In genomic region chr5:163915481-163915961, GRCh38 we compare ENCODE assay signal across 9 cellular contexts.
DNase-seq lines count a peak whose midpoint lies in the region; ATAC-seq and TF ChIP-seq lines count a peak whose summit lies in the region.
"Had no signal": no experiment of that assay in that cellular context is flagged by ENCODE, and none has a peak within 500 bp of the region (broad histone marks: within the 10 kb centered on the region; RNA-seq: fewer than 3 reads in every experiment).

No MANE protein-coding gene starts in this region.

- no TSS peak for BruUV-seq in PC-9 (replicated peaks; lab: Mats Ljungman, UMichigan)

- H3K36me3 ChIP-seq in left lung (no peaks in the 10 kb centered on the region), esophagus muscularis mucosa (no peaks in the 10 kb centered on the region), PC-9 (ENCODE audit: low read depth) (no peaks in the 10 kb centered on the region)

- no peaks in the 10 kb centered on the region for H3K9me2 ChIP-seq in PC-9 (ENCODE audit: insufficient read depth)

- TF ChIP-seq POLR2A in esophagus muscularis mucosa (IDR thresholded peaks at IDR 0.05; ENCODE audit: low read depth), result no peak

- no peaks in the 10 kb centered on the region for H4K20me1 ChIP-seq in PC-9 (ENCODE audit: insufficient read depth)

- H3K27ac ChIP-seq in left lung, result peak overlapping the region; percentile 48 to 93
- no peak overlapping the region for H3K27ac ChIP-seq in esophagus muscularis mucosa (replicated peaks in 1 of 4)
- H3K27ac ChIP-seq in PC-9, result no peak overlapping the region

- no peaks in the 10 kb centered on the region for H3K79me2 ChIP-seq in PC-9 (ENCODE audit: low read depth)

- no peak overlapping the region for H3K4me2 ChIP-seq in PC-9

- ATAC-seq in GM19452 (IDR thresholded peaks at IDR 0.05; ENCODE audit: unreplicated experiment) (peak; percentile 64), HG03354 (IDR thresholded peaks at IDR 0.05; ENCODE audit: poor library complexity, severe bottlenecking, unreplicated experiment) (peak; percentile 70), left lung (peak; percentile 62)
- ATAC-seq: HCT116 had no signal

- peaks cover 0 to 6% of the 10 kb centered on the region in 2 donors for H3K9me3 ChIP-seq in left lung
- H3K9me3 ChIP-seq in esophagus muscularis mucosa, result no peaks in the 10 kb centered on the region
- no peaks in the 10 kb centered on the region for H3K9me3 ChIP-seq in PC-9 (ENCODE audit: insufficient read depth, low read depth)

- CTCF ChIA-PET in PC-9 (lab: Charles Lee), result no interaction called here

- 80% methylated on average over 8 of the region's 9 CpGs for WGBS in esophagus muscularis mucosa

- intact Hi-C loops in left lung (cut with DNase I), result no loop called here
- intact Hi-C loops in esophagus muscularis mucosa (cut with DNase I), result no loop called here
- intact Hi-C loops in PC-9 (cut with micrococcal nuclease; ENCODE audit: unreplicated experiment), result no loop called here

- TF ChIP-seq EP300 in esophagus muscularis mucosa (IDR thresholded peaks at IDR 0.05), result no peak

- H3K27me3 ChIP-seq in left lung (no peaks in the 10 kb centered on the region), esophagus muscularis mucosa (no peaks in the 10 kb centered on the region), PC-9 (ENCODE audit: insufficient read depth, low read depth) (no peaks in the 10 kb centered on the region)

- no peak overlapping the region for H2AFZ ChIP-seq in PC-9

- DNase-seq in DMS 273 treated with DMSO at 0.1 percent for 48 hours (lab: John Stamatoyannopoulos, UW) (peak; percentile 73), SKM-1 (lab: John Stamatoyannopoulos, UW; ENCODE audit: unreplicated experiment) (peak; percentile 67), left lung (peak in 1 of 2 donors; percentile 52), D341Med (ENCODE audit: low spot score) (no peak), esophagus muscularis mucosa (ENCODE audit: extremely low spot score) (no peak), PC-9 (no peak)

- POLR2A ChIA-PET in PC-9 (lab: Charles Lee; ENCODE audit: unreplicated experiment), result no interaction called here

- TF ChIP-seq CTCF in left lung (IDR thresholded peaks at IDR 0.05), result no peak
- TF ChIP-seq CTCF in esophagus muscularis mucosa (IDR thresholded peaks at IDR 0.05), result no peak
- TF ChIP-seq CTCF in PC-9 (conservative IDR thresholded peaks at IDR 0.05), result no peak

- H3K4me1 ChIP-seq in left lung, result peaks cover 0 to 18% of the 10 kb centered on the region in 2 donors
- H3K4me1 ChIP-seq in esophagus muscularis mucosa, result no peaks in the 10 kb centered on the region
- no peaks in the 10 kb centered on the region for H3K4me1 ChIP-seq in PC-9 (replicated peaks; ENCODE audit: insufficient read depth)

- H3K4me3 ChIP-seq in left lung, result no peak overlapping the region
- H3K4me3 ChIP-seq in esophagus muscularis mucosa, result no peak overlapping the region
- H3K4me3 ChIP-seq in PC-9, result no peak overlapping the region

- no peaks in the 10 kb centered on the region for H3F3A ChIP-seq in PC-9 (ENCODE audit: insufficient read depth, low read depth)

Comparison
In these comparisons a context has a peak if more than half of its experiments do, and no peak if none do; other contexts are left out.
1. DNase-seq: peak in DMS 273 treated with DMSO at 0.1 percent for 48 hours (single experiment) and SKM-1 (single experiment); none in D341Med (single experiment), esophagus muscularis mucosa (single experiment) and PC-9 (0 of 2).
2. H3K27ac ChIP-seq: peak in left lung (2 of 2); none in esophagus muscularis mucosa (0 of 4) and PC-9 (single experiment).
3. Peak in every context shown above with its lines, with median percentiles within 50 percentile points of each other: ATAC-seq.